8 cellular contexts compared by ENCODE assay signal in the genomic region with DNA sequence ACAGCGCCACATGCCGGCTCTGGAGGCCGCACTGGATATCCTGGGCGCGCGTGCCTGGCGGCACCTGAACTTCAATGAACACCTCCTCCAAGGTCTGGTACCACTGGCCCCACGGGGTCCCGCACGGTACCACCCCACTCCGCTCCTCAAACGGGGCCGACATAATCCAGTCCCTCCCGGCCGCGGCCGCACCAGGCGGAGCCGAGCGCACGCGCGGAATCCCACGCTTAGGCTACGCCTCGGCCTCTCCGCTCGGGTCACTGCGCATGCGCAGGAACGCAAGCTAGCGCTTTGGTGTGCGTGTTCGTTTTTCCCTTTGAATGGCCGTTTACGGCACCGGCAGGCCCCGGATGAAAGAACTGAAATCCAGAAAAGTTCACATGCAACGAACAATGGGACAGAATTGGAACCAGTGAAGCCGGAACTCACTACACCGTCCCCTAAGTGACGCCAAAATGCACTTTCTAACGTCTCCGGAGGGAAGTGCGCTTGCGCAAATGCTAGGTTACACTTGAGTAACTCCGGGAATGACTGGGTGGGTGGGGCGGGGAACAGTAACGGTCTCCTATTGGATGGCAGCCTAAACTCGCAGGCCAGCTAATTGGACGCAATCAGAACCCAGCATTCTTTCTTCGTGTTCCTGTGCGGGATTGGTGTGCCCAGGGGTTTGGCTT. TPM values are rescaled to one million over a fixed set of nuclear protein-coding genes. Genes with fewer than 3 reads are reported as not detected.
DNase-seq lines count a peak whose midpoint lies in the region; ATAC-seq and TF ChIP-seq lines count a peak whose summit lies in the region.

Gene NUDCD2, minus strand, starts transcription at position 215 of the 674 bp plus-strand sequence. Its CDS starts 52 bp downstream, at position 163.

- ATAC-seq in CD4-positive, CD25-positive, alpha-beta regulatory T cell (ENCODE audit: low read depth in 2 of 2) = peak; percentile 86 to 89
- peak; percentile 77 for ATAC-seq in GM19395 (IDR thresholded peaks at IDR 0.05; ENCODE audit: unreplicated experiment)
- peak; percentile 71 for ATAC-seq in HG03565 (IDR thresholded peaks at IDR 0.05; ENCODE audit: unreplicated experiment)

- peak within 1 kb of the TSS; percentile 70 to 98 for H3K9ac ChIP-seq in liver (ENCODE audit: low read depth in 1 of 2, low read length in 2 of 2)

- peaks cover 19 to 63% (median 40%) of the 10 kb centered on the region in 4 donors for H3K4me1 Mint-ChIP-seq in CD4-positive, CD25-positive, alpha-beta regulatory T cell

- TF ChIP-seq RAD21 in liver (IDR thresholded peaks at IDR 0.05) = no peak

- H3K36me3 Mint-ChIP-seq in CD4-positive, CD25-positive, alpha-beta regulatory T cell = peaks cover 13% of the 10 kb centered on the region

- H3K4me3 Mint-ChIP-seq in CD4-positive, CD25-positive, alpha-beta regulatory T cell = peak within 1 kb of the TSS; percentile 95 to 99 (median 98)

- peaks cover 52% of the 10 kb centered on the region for H3K4me1 ChIP-seq in CD4-positive, CD25-positive, alpha-beta regulatory T cell (ENCODE audit: control insufficient read depth, insufficient read depth, low read length, poor library complexity, severe bottlenecking)
- H3K4me1 ChIP-seq in liver (ENCODE audit: control insufficient read depth in 4 of 4, insufficient read depth in 4 of 4, low read length in 3 of 4) = peaks cover 11 to 30% (median 24%) of the 10 kb centered on the region in 4 donors

- H3K27ac Mint-ChIP-seq in CD4-positive, CD25-positive, alpha-beta regulatory T cell = peak within 1 kb of the TSS; percentile 98 to 100 (median 100)

- DNase-seq in CD4-positive, CD25-positive, alpha-beta regulatory T cell = peak; percentile 91 to 99 (median 98)
- peak; percentile 97 for DNase-seq in NCI-H774 (lab: John Stamatoyannopoulos, UW)
- DNase-seq in activated CD4-positive, alpha-beta T cell treated with anti-CD3 and anti-CD28 coated beads, Interleukin-2, amount 50 U/mL, for 48 hours = peak; percentile 89 to 93
- DNase-seq in dermis microvascular lymphatic vessel endothelial cell (ENCODE audit: low read depth in 2 of 2) = peak; percentile 98 to 99
- peak; percentile 95 for DNase-seq in stimulated activated CD4-positive, alpha-beta T cell treated with anti-CD3 and anti-CD28 coated beads, Interleukin-4, amount 100 ng/mL, for 24 hours

- H3K27me3 ChIP-seq in CD4-positive, CD25-positive, alpha-beta regulatory T cell (ENCODE audit: control insufficient read depth, insufficient read depth, low read length) = no peaks in the 10 kb centered on the region
- no peaks in the 10 kb centered on the region for H3K27me3 ChIP-seq in liver (ENCODE audit: control insufficient read depth in 4 of 4, insufficient read depth in 4 of 4, low read length in 3 of 4)

- WGBS in liver = under 1% methylated on average over 53 of the region's 53 CpGs

- no peak for TF ChIP-seq CTCF in liver (IDR thresholded peaks at IDR 0.05; ENCODE audit: low read depth, low read length, missing input control)

- no peaks in the 10 kb centered on the region for H3K9me3 ChIP-seq in CD4-positive, CD25-positive, alpha-beta regulatory T cell (ENCODE audit: control insufficient read depth in 2 of 2, low read length in 2 of 2)
- H3K9me3 ChIP-seq in liver (ENCODE audit: control insufficient read depth in 4 of 4, low read length in 3 of 4) = no peaks in the 10 kb centered on the region

- peak within 1 kb of the TSS; percentile 97 for H3K27ac ChIP-seq in CD4-positive, CD25-positive, alpha-beta regulatory T cell (ENCODE audit: insufficient read depth, low read length, poor library complexity, severe bottlenecking)
- peak within 1 kb of the TSS; percentile 95 to 96 for H3K27ac ChIP-seq in liver (ENCODE audit: low read depth in 1 of 2, low read length in 2 of 2)

- H3K27me3 Mint-ChIP-seq in CD4-positive, CD25-positive, alpha-beta regulatory T cell = peaks cover 9% of the 10 kb centered on the region

- peak within 1 kb of the TSS; percentile 90 for H3K4me3 ChIP-seq in CD4-positive, CD25-positive, alpha-beta regulatory T cell (ENCODE audit: low read depth, low read length)
- peak within 1 kb of the TSS; percentile 68 to 77 (median 71) for H3K4me3 ChIP-seq in liver (ENCODE audit: low read depth in 1 of 3, low read length in 3 of 3)

- H3K36me3 ChIP-seq in CD4-positive, CD25-positive, alpha-beta regulatory T cell (ENCODE audit: control insufficient read depth, insufficient read depth, low read length) = peaks cover 7% of the 10 kb centered on the region
- H3K36me3 ChIP-seq in liver (ENCODE audit: control insufficient read depth in 4 of 4, insufficient read depth in 3 of 4, low read depth in 1 of 4, low read length in 3 of 4) = peaks cover 0 to 4% (median 0%) of the 10 kb centered on the region in 4 donors

- no peaks in the 10 kb centered on the region for H3K9me3 Mint-ChIP-seq in CD4-positive, CD25-positive, alpha-beta regulatory T cell

TF ChIP-seq in liver, 16 proteins besides CTCF, POLR2A, EP300 and RAD21:
- TF ChIP-seq EGR1 (IDR thresholded peaks at IDR 0.05; ENCODE audit: low read depth in 2 of 2) (peak in 1 of 2 donors; percentile 30), HNF4G (IDR thresholded peaks at IDR 0.05) (no peak), TAF1 (conservative IDR thresholded peaks at IDR 0.05) (peak; percentile 2), GABPA (IDR thresholded peaks at IDR 0.05 in 1 of 2, conservative IDR thresholded peaks at IDR 0.05 in 1 of 2) (peak in 1 of 2 donors; percentile 50), ATF3 (IDR thresholded peaks at IDR 0.05) (no peak), SP1 (IDR thresholded peaks at IDR 0.05) (peak; percentile 85), FOXA2 (IDR thresholded peaks at IDR 0.05) (no peak), YY1 (IDR thresholded peaks at IDR 0.05) (peak; percentile 90), FOXA1 (IDR thresholded peaks at IDR 0.05) (no peak), JUND (IDR thresholded peaks at IDR 0.05) (no peak), RXRA (IDR thresholded peaks at IDR 0.05) (peak in 1 of 2 donors; percentile 30), HNF4A (conservative IDR thresholded peaks at IDR 0.05) (peak in 1 of 2 donors; percentile 16), NR2F2 (IDR thresholded peaks at IDR 0.05) (no peak)
- TF ChIP-seq, protein P1, sequence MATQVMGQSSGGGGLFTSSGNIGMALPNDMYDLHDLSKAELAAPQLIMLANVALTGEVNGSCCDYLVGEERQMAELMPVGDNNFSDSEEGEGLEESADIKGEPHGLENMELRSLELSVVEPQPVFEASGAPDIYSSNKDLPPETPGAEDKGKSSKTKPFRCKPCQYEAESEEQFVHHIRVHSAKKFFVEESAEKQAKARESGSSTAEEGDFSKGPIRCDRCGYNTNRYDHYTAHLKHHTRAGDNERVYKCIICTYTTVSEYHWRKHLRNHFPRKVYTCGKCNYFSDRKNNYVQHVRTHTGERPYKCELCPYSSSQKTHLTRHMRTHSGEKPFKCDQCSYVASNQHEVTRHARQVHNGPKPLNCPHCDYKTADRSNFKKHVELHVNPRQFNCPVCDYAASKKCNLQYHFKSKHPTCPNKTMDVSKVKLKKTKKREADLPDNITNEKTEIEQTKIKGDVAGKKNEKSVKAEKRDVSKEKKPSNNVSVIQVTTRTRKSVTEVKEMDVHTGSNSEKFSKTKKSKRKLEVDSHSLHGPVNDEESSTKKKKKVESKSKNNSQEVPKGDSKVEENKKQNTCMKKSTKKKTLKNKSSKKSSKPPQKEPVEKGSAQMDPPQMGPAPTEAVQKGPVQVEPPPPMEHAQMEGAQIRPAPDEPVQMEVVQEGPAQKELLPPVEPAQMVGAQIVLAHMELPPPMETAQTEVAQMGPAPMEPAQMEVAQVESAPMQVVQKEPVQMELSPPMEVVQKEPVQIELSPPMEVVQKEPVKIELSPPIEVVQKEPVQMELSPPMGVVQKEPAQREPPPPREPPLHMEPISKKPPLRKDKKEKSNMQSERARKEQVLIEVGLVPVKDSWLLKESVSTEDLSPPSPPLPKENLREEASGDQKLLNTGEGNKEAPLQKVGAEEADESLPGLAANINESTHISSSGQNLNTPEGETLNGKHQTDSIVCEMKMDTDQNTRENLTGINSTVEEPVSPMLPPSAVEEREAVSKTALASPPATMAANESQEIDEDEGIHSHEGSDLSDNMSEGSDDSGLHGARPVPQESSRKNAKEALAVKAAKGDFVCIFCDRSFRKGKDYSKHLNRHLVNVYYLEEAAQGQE (IDR thresholded peaks at IDR 0.05) = peak; percentile 53
- TF ChIP-seq, protein P2, sequence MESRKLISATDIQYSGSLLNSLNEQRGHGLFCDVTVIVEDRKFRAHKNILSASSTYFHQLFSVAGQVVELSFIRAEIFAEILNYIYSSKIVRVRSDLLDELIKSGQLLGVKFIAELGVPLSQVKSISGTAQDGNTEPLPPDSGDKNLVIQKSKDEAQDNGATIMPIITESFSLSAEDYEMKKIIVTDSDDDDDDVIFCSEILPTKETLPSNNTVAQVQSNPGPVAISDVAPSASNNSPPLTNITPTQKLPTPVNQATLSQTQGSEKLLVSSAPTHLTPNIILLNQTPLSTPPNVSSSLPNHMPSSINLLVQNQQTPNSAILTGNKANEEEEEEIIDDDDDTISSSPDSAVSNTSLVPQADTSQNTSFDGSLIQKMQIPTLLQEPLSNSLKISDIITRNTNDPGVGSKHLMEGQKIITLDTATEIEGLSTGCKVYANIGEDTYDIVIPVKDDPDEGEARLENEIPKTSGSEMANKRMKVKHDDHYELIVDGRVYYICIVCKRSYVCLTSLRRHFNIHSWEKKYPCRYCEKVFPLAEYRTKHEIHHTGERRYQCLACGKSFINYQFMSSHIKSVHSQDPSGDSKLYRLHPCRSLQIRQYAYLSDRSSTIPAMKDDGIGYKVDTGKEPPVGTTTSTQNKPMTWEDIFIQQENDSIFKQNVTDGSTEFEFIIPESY (IDR thresholded peaks at IDR 0.05) = no peak
- TF ChIP-seq, protein P3, sequence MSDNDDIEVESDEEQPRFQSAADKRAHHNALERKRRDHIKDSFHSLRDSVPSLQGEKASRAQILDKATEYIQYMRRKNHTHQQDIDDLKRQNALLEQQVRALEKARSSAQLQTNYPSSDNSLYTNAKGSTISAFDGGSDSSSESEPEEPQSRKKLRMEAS (IDR thresholded peaks at IDR 0.05) = peak; percentile 64

RNA-seq across cellular contexts. Expression of gene NUDCD2, which starts in this region (rescaled TPM):
- total RNA-seq in CD4-positive, CD25-positive, alpha-beta regulatory T cell = 20.7 TPM
- 10 to 100 TPM; 39.8 to 59.8 (median 47.8) TPM for polyA plus RNA-seq in CD4-positive, CD25-positive, alpha-beta regulatory T cell
- total RNA-seq in dermis microvascular lymphatic vessel endothelial cell = 3.5 and 4.6 TPM in 2 replicates
- total RNA-seq in liver = 1 to 10 TPM; 1.8 to 4.0 TPM
- polyA plus RNA-seq in liver = 10 to 100 TPM in 1 of 2 donors, 1 to 10 TPM in 1; 4.7 to 32.0 TPM

Comparison
In these comparisons a context has a peak if more than half of its experiments do, and no peak if none do; other contexts are left out.
1. Peak in every context shown above with its lines: DNase-seq, ATAC-seq, H3K4me3 ChIP-seq and H3K27ac ChIP-seq.